In the genomic region with DNA sequence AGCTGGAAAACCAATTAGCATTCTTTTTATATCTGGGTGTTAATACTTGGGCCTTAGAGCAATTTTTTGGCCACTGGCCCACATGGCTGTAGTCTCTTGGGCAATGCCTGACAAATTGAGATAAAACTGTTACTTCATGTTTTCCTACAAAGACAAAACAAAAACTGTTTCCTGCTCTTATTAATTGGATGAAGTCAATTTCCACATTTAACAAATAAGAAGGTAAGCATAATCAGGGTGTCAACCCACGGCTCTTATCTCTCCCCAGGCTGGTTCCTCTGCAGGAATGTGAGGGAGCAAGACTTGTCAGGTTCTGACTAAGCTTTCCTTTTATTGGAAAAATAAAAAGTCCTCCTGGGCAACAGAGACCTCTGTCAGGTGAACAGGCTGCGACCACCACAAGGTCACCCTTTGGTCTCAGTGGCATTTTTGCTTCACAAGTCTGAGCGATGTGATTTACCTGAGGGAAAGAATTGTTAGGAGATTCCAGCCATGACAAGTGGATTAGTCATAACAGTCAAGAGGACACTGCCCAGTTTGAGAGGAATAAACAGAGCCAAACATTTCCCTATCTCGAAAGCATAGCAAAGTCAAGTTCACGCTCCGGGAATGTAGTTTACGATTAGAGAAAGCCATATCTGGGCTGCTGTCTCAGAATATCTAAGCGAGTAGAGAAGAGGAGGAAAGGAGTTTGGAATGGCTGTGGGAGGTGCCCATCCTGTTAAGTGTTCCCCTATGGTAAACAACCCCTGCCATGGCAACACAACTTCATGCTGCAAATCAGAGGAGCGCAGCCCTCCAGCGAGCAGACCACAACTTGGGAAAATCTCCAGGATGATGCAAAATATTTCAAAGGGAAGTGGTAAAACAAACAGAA, we compare ENCODE assay signal across 8 cellular contexts.
A peak's percentile ranks its signal among the peaks of the same experiment; 100 is the strongest.
DNase-seq lines count a peak whose midpoint lies in the region; ATAC-seq, FAIRE-seq and TF ChIP-seq lines count a peak whose summit lies in the region.

No MANE protein-coding gene starts in this region.

- POLR2A ChIA-PET in endothelial cell of umbilical vein (lab: Charles Lee): interaction anchor here (0.6 to 1.4 kb wide), 8 partner anchors 15 to 795 kb away, joined by 3 to 12 read pairs (median 4); no protein-coding TSS in a partner anchor

- intact Hi-C loops in endothelial cell of umbilical vein (cut with micrococcal nuclease): loop anchor here (1.0 to 2.0 kb wide), 15 partner anchors 14 to 418 kb away; no protein-coding TSS in a partner anchor

- CTCF ChIA-PET in endothelial cell of umbilical vein (lab: Charles Lee): interaction anchor here (0.8 to 3.6 kb wide), 14 partner anchors 14 to 237 kb away, joined by 3 to 31 read pairs (median 4); a partner anchor contains a TSS

- H3K9me1 ChIP-seq in endothelial cell of umbilical vein (replicated peaks; ENCODE audit: control insufficient read depth, extremely low read depth, insufficient read depth, low read length): no peaks in the 10 kb centered on the region

- peaks cover 63% of the 10 kb centered on the region for H3K4me1 ChIP-seq in endothelial cell of umbilical vein (ENCODE audit: control insufficient read depth, extremely low read depth, insufficient read depth, low read length)
- H3K4me1 ChIP-seq in mucosa of rectum (ENCODE audit: control insufficient read depth in 2 of 2, insufficient read depth in 2 of 2, low read length in 2 of 2): no peaks in the 10 kb centered on the region

- no peaks in the 10 kb centered on the region for H4K20me1 ChIP-seq in endothelial cell of umbilical vein (replicated peaks; ENCODE audit: control insufficient read depth, extremely low read depth, insufficient read depth, low read length)

- TSS peak; percentile 68 for BruUV-seq in endothelial cell of umbilical vein (replicated peaks; lab: Mats Ljungman, UMichigan)

- ATAC-seq in GM19452 (IDR thresholded peaks at IDR 0.05; ENCODE audit: unreplicated experiment) (no peak), GM19463 (IDR thresholded peaks at IDR 0.05; ENCODE audit: unreplicated experiment) (no peak), GM21737 (IDR thresholded peaks at IDR 0.05; ENCODE audit: unreplicated experiment) (no peak), HG03342 (IDR thresholded peaks at IDR 0.05; ENCODE audit: unreplicated experiment) (no peak)

- no peaks in the 10 kb centered on the region for H3K79me2 ChIP-seq in endothelial cell of umbilical vein (ENCODE audit: control insufficient read depth, insufficient read depth, low read length)

- peak overlapping the region; percentile 96 for H3K9ac ChIP-seq in endothelial cell of umbilical vein (replicated peaks; ENCODE audit: extremely low read depth, insufficient read depth, low read length)
- H3K9ac ChIP-seq in mucosa of rectum (ENCODE audit: low read depth in 1 of 2, low read length in 2 of 2): no peak overlapping the region

- H3K27me3 ChIP-seq in endothelial cell of umbilical vein (ENCODE audit: control insufficient read depth in 2 of 2, insufficient read depth in 2 of 2, low read length in 2 of 2) (no peaks in the 10 kb centered on the region), mucosa of rectum (ENCODE audit: control insufficient read depth in 2 of 2, insufficient read depth in 2 of 2, low read length in 2 of 2) (no peaks in the 10 kb centered on the region)

- no peaks in the 10 kb centered on the region for H3K36me3 ChIP-seq in endothelial cell of umbilical vein (ENCODE audit: control insufficient read depth in 2 of 2, extremely low read depth in 1 of 2, insufficient read depth in 2 of 2, low read length in 2 of 2)
- no peaks in the 10 kb centered on the region for H3K36me3 ChIP-seq in mucosa of rectum (ENCODE audit: control insufficient read depth in 2 of 2, insufficient read depth in 2 of 2, low read length in 2 of 2)

- dilution Hi-C loops in endothelial cell of umbilical vein (cut with MboI; ENCODE audit: extremely low pct_ligation_motif_present, low sequenced_read_pairs): no loop called here

- H3K4me2 ChIP-seq in endothelial cell of umbilical vein (ENCODE audit: insufficient read depth, low read length): peak overlapping the region; percentile 64

- TF ChIP-seq CTCF in AG09309 (IDR thresholded peaks at IDR 0.05; ENCODE audit: control insufficient read depth, insufficient read depth, low read depth, low read length, missing control alignments) (no peak), endothelial cell of umbilical vein (IDR thresholded peaks at IDR 0.05; ENCODE audit: extremely low read depth in 1 of 2, insufficient read depth in 1 of 2, low read depth in 1 of 2, low read length in 2 of 2) (no peak)

- H3K9me3 ChIP-seq in endothelial cell of umbilical vein (replicated peaks; ENCODE audit: control insufficient read depth, insufficient read depth, low read length) (no peaks in the 10 kb centered on the region), mucosa of rectum (ENCODE audit: control insufficient read depth in 2 of 2, low read length in 2 of 2) (no peaks in the 10 kb centered on the region)

- H3K27ac ChIP-seq in endothelial cell of umbilical vein (ENCODE audit: insufficient read depth, low read depth, low read length): peak overlapping the region; percentile 99
- peak overlapping the region; percentile 60 to 71 for H3K27ac ChIP-seq in mucosa of rectum (ENCODE audit: low read depth in 2 of 2, low read length in 2 of 2)

- no peak overlapping the region; the same call in 1 of the 2 replicates for H3K4me3 ChIP-seq in AG09309 (ENCODE audit: control insufficient read depth, low read depth, low read length)
- H3K4me3 ChIP-seq in endothelial cell of umbilical vein (replicated peaks in 1 of 3; ENCODE audit: insufficient read depth in 1 of 3, low read depth in 1 of 3, low read length in 3 of 3): peak overlapping the region in 1 of 3 experiments; percentile 14
- H3K4me3 ChIP-seq in mucosa of rectum (ENCODE audit: low read length in 2 of 2): peak overlapping the region in 1 of 2 donors; percentile 32

- FAIRE-seq in endothelial cell of umbilical vein (lab: Jason Lieb, UNC): peak; percentile 91

- no peak for TF ChIP-seq POLR2A in endothelial cell of umbilical vein (IDR thresholded peaks at IDR 0.05; ENCODE audit: low read depth, low read length)

- DNase-seq in AG09309 (ENCODE audit: low read depth): peak; percentile 94
- DNase-seq in NCI-H510A (lab: John Stamatoyannopoulos, UW): peak; percentile 1
- peak; percentile 99 for DNase-seq in endothelial cell of umbilical vein (ENCODE audit: low read depth, low spot score)

- peak overlapping the region; percentile 15 for H2AFZ ChIP-seq in endothelial cell of umbilical vein (ENCODE audit: low read depth, low read length)

TF ChIP-seq in endothelial cell of umbilical vein, 7 proteins besides CTCF, POLR2A, EP300 and RAD21:
- peak; percentile 87 for TF ChIP-seq GATA2 (IDR thresholded peaks at IDR 0.05; ENCODE audit: insufficient read depth, insufficient read length, low read depth, low read length)
- TF ChIP-seq POLR2AphosphoS5 (IDR thresholded peaks at IDR 0.05; ENCODE audit: insufficient read depth, low read depth, low read length): peak; percentile 44
- TF ChIP-seq, protein P1, sequence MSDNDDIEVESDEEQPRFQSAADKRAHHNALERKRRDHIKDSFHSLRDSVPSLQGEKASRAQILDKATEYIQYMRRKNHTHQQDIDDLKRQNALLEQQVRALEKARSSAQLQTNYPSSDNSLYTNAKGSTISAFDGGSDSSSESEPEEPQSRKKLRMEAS (IDR thresholded peaks at IDR 0.05; ENCODE audit: insufficient read depth, insufficient read length): no peak
- peak; percentile 88 for TF ChIP-seq FOS (IDR thresholded peaks at IDR 0.05; ENCODE audit: borderline replicate concordance, insufficient read depth, low read length)
- peak; percentile 72 for TF ChIP-seq JUN (IDR thresholded peaks at IDR 0.05; ENCODE audit: borderline replicate concordance, insufficient read depth, insufficient read length, low read depth)
- TF ChIP-seq EZH2 (IDR thresholded peaks at IDR 0.05; ENCODE audit: borderline replicate concordance, low read depth, low read length, severe bottlenecking): no peak
- TF ChIP-seq MYC (IDR thresholded peaks at IDR 0.05; ENCODE audit: low read depth, low read length): no peak

Comparison
In these comparisons a context has a peak if more than half of its experiments do, and no peak if none do; other contexts are left out.
1. DNase-seq: peak in every context shown above with its lines; median percentile 99 in endothelial cell of umbilical vein; 94 in AG09309; 1 in NCI-H510A.